32 cellular contexts compared by ENCODE assay signal in genomic region chr7:77788327-77788902, GRCh38. TPM values are rescaled to one million over a fixed set of nuclear protein-coding genes. Genes with fewer than 3 reads are reported as not detected.
A peak's percentile ranks its signal among the peaks of the same experiment; 100 is the strongest.
DNase-seq lines count a peak whose midpoint lies in the region; ATAC-seq, FAIRE-seq and TF ChIP-seq lines count a peak whose summit lies in the region.
"Had no signal": no experiment of that assay in that cellular context is flagged by ENCODE, and none has a peak within 500 bp of the region (broad histone marks: within the 10 kb centered on the region; RNA-seq: fewer than 3 reads in every experiment).

No MANE protein-coding gene starts in this region.

- H3K9me3 Mint-ChIP-seq in stimulated activated naive CD8-positive, alpha-beta T cell treated with anti-CD3 and anti-CD28 coated beads, Interleukin-15, amount 100 ng/mL, for 72 hours, result peaks cover 0 to 13% of the 10 kb centered on the region in 2 donors
- H3K9me3 Mint-ChIP-seq in T-cell, result no peaks in the 10 kb centered on the region
- H3K9me3 Mint-ChIP-seq: activated naive CD8-positive, alpha-beta T cell treated with anti-CD3 and anti-CD28 coated beads for 36 hours had no signal

- no peak for TF ChIP-seq CTCF in pancreas (IDR thresholded peaks at IDR 0.05)

- H3K4me3 Mint-ChIP-seq in stimulated activated naive CD8-positive, alpha-beta T cell treated with anti-CD3 and anti-CD28 coated beads, Interleukin-15, amount 100 ng/mL, for 72 hours, result no peak overlapping the region
- no peak overlapping the region for H3K4me3 Mint-ChIP-seq in T-cell
- H3K4me3 Mint-ChIP-seq: activated naive CD8-positive, alpha-beta T cell treated with anti-CD3 and anti-CD28 coated beads for 36 hours; neural progenitor cell had no signal

- DNase-seq in stimulated activated naive CD8-positive, alpha-beta T cell treated with anti-CD3 and anti-CD28 coated beads, Interleukin-15, amount 100 ng/mL, for 72 hours, result no peak
- no peak for DNase-seq in stimulated activated naive CD8-positive, alpha-beta T cell treated with anti-CD3 and anti-CD28 coated beads, Interleukin-15, Interleukin-2, amounts not matched to agents 100 U/mL and 50 U/mL, for 24 hours
- DNase-seq in T-cell (no peak), NK-92 (lab: John Stamatoyannopoulos, UW; ENCODE audit: unreplicated experiment) (no peak), pancreas (no peak), NCI-H69 (lab: John Stamatoyannopoulos, UW) (no peak)
- DNase-seq: activated CD4-positive, alpha-beta T cell treated with anti-CD3 and anti-CD28 coated beads, Interleukin-2, amount 50 U/mL, for 4 hours; activated CD4-positive, CD25-positive, alpha-beta regulatory T cell; activated CD8-positive, alpha-beta memory T cell treated with anti-CD3 and anti-CD28 coated beads, Interleukin-2, amount 50 U/mL, for 48 hours; activated effector memory CD4-positive, alpha-beta T cell treated with anti-CD3 and anti-CD28 coated beads, Interleukin-2, amount 50 U/mL, for 16 hours; activated naive CD8-positive, alpha-beta T cell treated with anti-CD3 and anti-CD28 coated beads for 36 hours; aorta; BE2C; foreskin melanocyte; heart left ventricle; kidney; left ventricle myocardium superior; mesendoderm; NCI-H2171; NCI-H524; NK-92 treated with Interleukin-12 subunit alpha and Interleukin-12 subunit beta, amount 100 ng/mL, for 24 hours; right cardiac atrium; stimulated activated CD4-positive, alpha-beta T cell treated with anti-CD3 and anti-CD28 coated beads, Interleukin-1b, Interleukin-23, amount 100 ng/mL, for 48 hours; T-helper 1 cell; tibial artery had no signal

- WGBS in pancreas, 2 donors, result 97 to 98% methylated on average over 2 of the region's 2 CpGs

- H3K36me3 ChIP-seq in pancreas, result peaks cover 0 to 2% (median 0%) of the 10 kb centered on the region in 3 donors

- H3K4me1 ChIP-seq in pancreas, result peaks cover 3 to 14% (median 14%) of the 10 kb centered on the region in 3 donors
- H3K4me1 ChIP-seq: BE2C, heart left ventricle, neural progenitor cell, tibial artery had no signal

- no peak for ATAC-seq in stimulated activated naive CD8-positive, alpha-beta T cell treated with anti-CD3 and anti-CD28 coated beads, Interleukin-15, amount 100 ng/mL, for 72 hours
- ATAC-seq in stimulated activated naive CD8-positive, alpha-beta T cell treated with anti-CD3 and anti-CD28 coated beads, Interleukin-15, Interleukin-2, amounts not matched to agents 100 U/mL and 50 U/mL, for 24 hours, result no peak
- peak; percentile 54 for ATAC-seq in GM21619 (IDR thresholded peaks at IDR 0.05; ENCODE audit: unreplicated experiment)
- ATAC-seq in T-cell (replicated peaks in 1 of 4), result no peak
- no peak for ATAC-seq in pancreas
- ATAC-seq in GM21723 (IDR thresholded peaks at IDR 0.05; ENCODE audit: unreplicated experiment), result no peak
- ATAC-seq: heart left ventricle, left ventricle myocardium superior, right cardiac atrium had no signal

- H3K9me3 ChIP-seq in pancreas, result no peaks in the 10 kb centered on the region
- H3K9me3 ChIP-seq: BE2C, tibial artery had no signal

- H3K27me3 ChIP-seq in pancreas, result no peaks in the 10 kb centered on the region
- H3K27me3 ChIP-seq: BE2C, heart left ventricle, neural progenitor cell, tibial artery had no signal

- POLR2A ChIA-PET in T-cell (lab: Charles Lee), result no interaction called here

- peaks cover 5% of the 10 kb centered on the region for H3K4me1 Mint-ChIP-seq in stimulated activated naive CD8-positive, alpha-beta T cell treated with anti-CD3 and anti-CD28 coated beads, Interleukin-15, amount 100 ng/mL, for 72 hours
- peaks cover 0 to 6% (median 0%) of the 10 kb centered on the region in 3 donors for H3K4me1 Mint-ChIP-seq in T-cell
- H3K4me1 Mint-ChIP-seq: activated naive CD8-positive, alpha-beta T cell treated with anti-CD3 and anti-CD28 coated beads for 36 hours; neural progenitor cell had no signal

- peak overlapping the region; percentile 28 to 52 for H3K27ac Mint-ChIP-seq in stimulated activated naive CD8-positive, alpha-beta T cell treated with anti-CD3 and anti-CD28 coated beads, Interleukin-15, amount 100 ng/mL, for 72 hours
- peak overlapping the region; percentile 18 to 48 for H3K27ac Mint-ChIP-seq in T-cell
- H3K27ac Mint-ChIP-seq: activated naive CD8-positive, alpha-beta T cell treated with anti-CD3 and anti-CD28 coated beads for 36 hours; neural progenitor cell had no signal

- H3K27ac ChIP-seq in pancreas, result no peak overlapping the region
- H3K27ac ChIP-seq: heart left ventricle, neural progenitor cell, parathyroid adenoma, tibial artery had no signal

- H3K27me3 Mint-ChIP-seq in stimulated activated naive CD8-positive, alpha-beta T cell treated with anti-CD3 and anti-CD28 coated beads, Interleukin-15, amount 100 ng/mL, for 72 hours, result no peaks in the 10 kb centered on the region
- no peaks in the 10 kb centered on the region for H3K27me3 Mint-ChIP-seq in T-cell
- H3K27me3 Mint-ChIP-seq: activated naive CD8-positive, alpha-beta T cell treated with anti-CD3 and anti-CD28 coated beads for 36 hours had no signal

- H3K36me3 Mint-ChIP-seq in T-cell, result peaks cover 16% of the 10 kb centered on the region

- FAIRE-seq in pancreas (lab: Jason Lieb, UNC), result no peak
- FAIRE-seq: bronchial epithelial cell, GM12892, H54, kidney had no signal

- intact Hi-C loops in pancreas (cut with DNase I), result no loop called here

- H3K4me3 ChIP-seq in pancreas, result no peak overlapping the region
- H3K4me3 ChIP-seq: heart left ventricle, neural progenitor cell, tibial artery had no signal

- CTCF ChIA-PET in T-cell (lab: Charles Lee), result no interaction called here

RNA-seq across cellular contexts. Expression of gene TMEM60, which starts 9.8 kb away (rescaled TPM):
- total RNA-seq in T-cell, result 10 to 100 TPM in 3 of 5 donors, 1 to 10 TPM in 2; 3.6 to 13.0 (median 10.6) TPM
- 1 to 10 TPM; 6.2 to 8.6 (median 7.2) TPM for total RNA-seq in pancreas
- polyA plus RNA-seq in pancreas, result 10 to 100 TPM; 11.6 to 22.0 TPM

RNA-seq across cellular contexts. Expression of gene PHTF2, which starts 10.2 kb away (rescaled TPM):
- total RNA-seq in T-cell (10 to 100 TPM; 19.7 to 35.8 (median 28.0) TPM), pancreas (1 to 10 TPM; 3.3 to 7.3 (median 5.1) TPM)
- 1 to 10 TPM; 4.1 to 8.8 TPM for polyA plus RNA-seq in pancreas
